14 cellular contexts compared by ENCODE assay signal in genomic region chr17:3983945-3984484, GRCh38. TPM values are rescaled to one million over a fixed set of nuclear protein-coding genes. Genes with fewer than 3 reads are reported as not detected.
DNase-seq lines count a peak whose midpoint lies in the region; ATAC-seq and TF ChIP-seq lines count a peak whose summit lies in the region.
"Had no signal": no experiment of that assay in that cellular context is flagged by ENCODE, and none has a peak within 500 bp of the region (broad histone marks: within the 10 kb centered on the region; RNA-seq: fewer than 3 reads in every experiment).

No MANE protein-coding gene starts in this region.

- POLR2A ChIA-PET in activated CD4-positive, alpha-beta T cell treated with anti-CD3 and anti-CD28 coated beads for 36 hours (lab: Charles Lee): no interaction called here

- H3K4me3 ChIP-seq in right cardiac atrium (ENCODE audit: low read length) (no peak overlapping the region), thymus (ENCODE audit: low read length) (no peak overlapping the region), stomach (no peak overlapping the region)
- H3K4me3 ChIP-seq: PC-9, smooth muscle cell had no signal

- H3K4me1 ChIP-seq in right cardiac atrium (ENCODE audit: control insufficient read depth, insufficient read depth, low read length) (peaks cover 7% of the 10 kb centered on the region), thymus (ENCODE audit: control insufficient read depth, insufficient read depth, low read length) (peaks cover 2% of the 10 kb centered on the region), stomach (peaks cover 14 to 36% (median 24%) of the 10 kb centered on the region in 4 donors)

- H3K9me3 ChIP-seq in right cardiac atrium (ENCODE audit: control insufficient read depth, low read length) (no peaks in the 10 kb centered on the region), thymus (ENCODE audit: control insufficient read depth) (no peaks in the 10 kb centered on the region), stomach (peaks cover 0 to 4% (median 0%) of the 10 kb centered on the region in 4 donors)

- H3K4me1 Mint-ChIP-seq in activated CD4-positive, alpha-beta T cell treated with anti-CD3 and anti-CD28 coated beads for 36 hours: no peaks in the 10 kb centered on the region

- no peaks in the 10 kb centered on the region for H3K36me3 Mint-ChIP-seq in activated CD4-positive, alpha-beta T cell treated with anti-CD3 and anti-CD28 coated beads for 36 hours (ENCODE audit: low read depth)
- H3K36me3 Mint-ChIP-seq: memory B cell; stimulated activated memory B cell treated with anti-CD40 and anti-IgM and Interleukin-4, amounts not matched to agents 10 μg/mL and 1 μg/mL and 100 μg/mL, for 72 hours had no signal

- peak; percentile 39 for ATAC-seq in activated CD4-positive, alpha-beta T cell treated with anti-CD3 and anti-CD28 coated beads for 36 hours
- ATAC-seq in right cardiac atrium (peak; percentile 42 to 67), GM21447 (IDR thresholded peaks at IDR 0.05; ENCODE audit: unreplicated experiment) (no peak)
- ATAC-seq: stimulated activated memory B cell treated with anti-CD40 and anti-IgM and Interleukin-4, amounts not matched to agents 10 μg/mL and 1 μg/mL and 100 μg/mL, for 72 hours had no signal

- no peak for TF ChIP-seq EP300 in stomach (IDR thresholded peaks at IDR 0.05)

- H3K27ac ChIP-seq in right cardiac atrium (ENCODE audit: low read length) (peak overlapping the region; percentile 5), thymus (ENCODE audit: low read depth) (peak overlapping the region; percentile 47), stomach (peak overlapping the region in 1 of 5 donors; percentile 8)
- H3K27ac ChIP-seq: PC-9 had no signal

- H3K27me3 ChIP-seq in right cardiac atrium (ENCODE audit: control insufficient read depth, insufficient read depth) (no peaks in the 10 kb centered on the region), thymus (ENCODE audit: control insufficient read depth, insufficient read depth) (no peaks in the 10 kb centered on the region), stomach (peaks cover 0 to 12% (median 0%) of the 10 kb centered on the region in 3 donors)

- H3K4me3 Mint-ChIP-seq in activated CD4-positive, alpha-beta T cell treated with anti-CD3 and anti-CD28 coated beads for 36 hours: no peak overlapping the region
- H3K4me3 Mint-ChIP-seq: memory B cell; stimulated activated memory B cell treated with anti-CD40 and anti-IgM and Interleukin-4, amounts not matched to agents 10 μg/mL and 1 μg/mL and 100 μg/mL, for 72 hours had no signal

- WGBS in right cardiac atrium: 61% methylated on average over 11 of the region's 11 CpGs
- WGBS in thymus: 79% methylated on average over 11 of the region's 11 CpGs
- WGBS in stomach, 5 donors: 57 to 81% (median 75%) methylated on average over 8 to 11 of the region's 11 CpGs

- DNase-seq in activated CD4-positive, alpha-beta T cell treated with anti-CD3 and anti-CD28 coated beads for 36 hours: no peak
- DNase-seq in activated CD4-positive, alpha-beta T cell treated with anti-CD3 and anti-CD28 coated beads, Interleukin-2, amount 50 U/mL, for 1 hour: no peak
- peak; percentile 76 for DNase-seq in UCSD-AML1 (lab: John Stamatoyannopoulos, UW; ENCODE audit: unreplicated experiment)
- DNase-seq in right cardiac atrium: peak in 2 of 3 donors; percentile 61 to 74
- DNase-seq in stomach: no peak
- DNase-seq in activated CD8-positive, alpha-beta memory T cell treated with anti-CD3 and anti-CD28 coated beads, Interleukin-2, amount 50 U/mL, for 48 hours: no peak
- DNase-seq: activated CD4-positive, alpha-beta T cell treated with anti-CD3 and anti-CD28 coated beads, Interleukin-2, amount 50 U/mL, for 4 hours; NCI-H1092 treated with DMSO at 0.1 percent for 48 hours; PC-9 had no signal

- TF ChIP-seq CTCF in stomach (IDR thresholded peaks at IDR 0.05): no peak

- no peaks in the 10 kb centered on the region for H3K27me3 Mint-ChIP-seq in activated CD4-positive, alpha-beta T cell treated with anti-CD3 and anti-CD28 coated beads for 36 hours

- intact Hi-C loops in activated CD4-positive, alpha-beta T cell treated with anti-CD3 and anti-CD28 coated beads for 36 hours (cut with DNase I, micrococcal nuclease): no loop called here
- intact Hi-C loops in right cardiac atrium (cut with DNase I) (no loop called here), stomach (cut with DNase I; ENCODE audit: low total_unique reads) (no loop called here)

- no peaks in the 10 kb centered on the region for H3K9me3 Mint-ChIP-seq in activated CD4-positive, alpha-beta T cell treated with anti-CD3 and anti-CD28 coated beads for 36 hours (ENCODE audit: low read depth)
- H3K9me3 Mint-ChIP-seq: memory B cell; stimulated activated memory B cell treated with anti-CD40 and anti-IgM and Interleukin-4, amounts not matched to agents 10 μg/mL and 1 μg/mL and 100 μg/mL, for 72 hours had no signal

- CTCF ChIA-PET in activated CD4-positive, alpha-beta T cell treated with anti-CD3 and anti-CD28 coated beads for 36 hours (lab: Charles Lee): interaction anchor here (0.7 kb wide), 1 partner anchor 25 kb away, joined by 4 read pairs; no protein-coding TSS in a partner anchor

- TF ChIP-seq POLR2A in stomach (IDR thresholded peaks at IDR 0.05): no peak

- no peak overlapping the region for H3K27ac Mint-ChIP-seq in activated CD4-positive, alpha-beta T cell treated with anti-CD3 and anti-CD28 coated beads for 36 hours
- H3K27ac Mint-ChIP-seq: memory B cell; stimulated activated memory B cell treated with anti-CD40 and anti-IgM and Interleukin-4, amounts not matched to agents 10 μg/mL and 1 μg/mL and 100 μg/mL, for 72 hours had no signal

- no peaks in the 10 kb centered on the region for H3K36me3 ChIP-seq in thymus (ENCODE audit: control insufficient read depth, insufficient read depth)
- no peaks in the 10 kb centered on the region for H3K36me3 ChIP-seq in stomach

RNA-seq across cellular contexts. Expression of gene ATP2A3, which starts 19.8 kb away (rescaled TPM):
- total RNA-seq in activated CD4-positive, alpha-beta T cell treated with anti-CD3 and anti-CD28 coated beads for 36 hours: 10 to 100 TPM; 92.6 to 98.3 TPM
- total RNA-seq in right cardiac atrium (10 to 100 TPM; 10.5 to 16.6 (median 15.5) TPM), stomach (1,000 to 10,000 TPM in 1 of 5 donors, 100 to 1,000 TPM in 2, 10 to 100 TPM in 2; 49.4 to 1,069 (median 212) TPM)
- polyA plus RNA-seq in right cardiac atrium (7.9 TPM), thymus (116 TPM), stomach (10 to 100 TPM; 10.4 to 16.1 (median 15.4) TPM)

Comparison
In these comparisons a context has a peak if more than half of its experiments do, and no peak if none do; other contexts are left out.
1. DNase-seq: peak in UCSD-AML1 (single experiment) and right cardiac atrium (2 of 3); none in activated CD4-positive, alpha-beta T cell treated with anti-CD3 and anti-CD28 coated beads for 36 hours (single experiment), activated CD4-positive, alpha-beta T cell treated with anti-CD3 and anti-CD28 coated beads, Interleukin-2, amount 50 U/mL, for 1 hour (single experiment), stomach (single experiment) and activated CD8-positive, alpha-beta memory T cell treated with anti-CD3 and anti-CD28 coated beads, Interleukin-2, amount 50 U/mL, for 48 hours (single experiment).